In the genomic region with DNA sequence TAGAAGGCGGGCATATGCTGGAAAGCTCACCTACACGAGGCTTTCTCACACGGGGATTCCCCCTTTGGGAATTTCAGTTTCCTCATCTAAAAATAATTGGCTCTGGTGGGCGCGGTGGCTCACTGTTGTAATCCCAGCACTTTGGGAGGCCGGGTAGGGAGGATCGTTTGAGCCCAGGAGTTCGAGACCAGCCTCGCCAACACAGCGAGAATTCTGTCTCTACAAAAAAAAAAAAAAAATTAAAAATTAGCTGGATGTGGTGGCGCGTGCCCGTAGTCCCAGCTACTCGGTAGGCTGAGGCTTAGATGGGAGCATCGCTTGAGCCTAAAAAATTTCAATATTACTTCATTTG, we compare ENCODE assay signal across 8 cellular contexts. TPM values are rescaled to one million over a fixed set of nuclear protein-coding genes. Genes with fewer than 3 reads are reported as not detected.
A peak's percentile ranks its signal among the peaks of the same experiment; 100 is the strongest.
DNase-seq lines count a peak whose midpoint lies in the region; ATAC-seq, FAIRE-seq and TF ChIP-seq lines count a peak whose summit lies in the region.

No MANE protein-coding gene starts in this region.

- TF ChIP-seq CTCF in A549 (IDR thresholded peaks at IDR 0.05), result no peak
- no peak for TF ChIP-seq CTCF in astrocyte (IDR thresholded peaks at IDR 0.05; ENCODE audit: insufficient read depth, low read depth, low read length)
- no peak for TF ChIP-seq CTCF in lower leg skin (IDR thresholded peaks at IDR 0.05)
- no peak for TF ChIP-seq CTCF in uterus (IDR thresholded peaks at IDR 0.05)

- H3K4me1 Mint-ChIP-seq in astrocyte (ENCODE audit: low read depth, unreplicated experiment), result peaks cover 6% of the 10 kb centered on the region

- peaks cover 3% of the 10 kb centered on the region for H3K9me3 Mint-ChIP-seq in astrocyte (ENCODE audit: unreplicated experiment)

- no peak for TF ChIP-seq RAD21 in A549 (conservative IDR thresholded peaks at IDR 0.05 in 1 of 2, IDR thresholded peaks at IDR 0.05 in 1 of 2)

- CTCF ChIA-PET in A549 (lab: Yijun Ruan, JAX), result interaction anchor here (0.8 to 1.8 kb wide), 5 partner anchors 9 to 530 kb away, joined by 3 to 5 read pairs (median 3); no protein-coding TSS in a partner anchor

- FAIRE-seq in A549 (lab: Jason Lieb, UNC), result no peak
- no peak for FAIRE-seq in astrocyte (lab: Jason Lieb, UNC)
- FAIRE-seq in frontal cortex (lab: Jason Lieb, UNC), result no peak

- H3K4me1 ChIP-seq in A549 (no peaks in the 10 kb centered on the region; the same call in 2 of the 3 replicates), astrocyte (ENCODE audit: insufficient read depth, low read length) (peaks cover 6% of the 10 kb centered on the region), uterus (no peaks in the 10 kb centered on the region)

- peak overlapping the region; percentile 91 for H3K27ac Mint-ChIP-seq in astrocyte (ENCODE audit: unreplicated experiment)

- H2AFZ ChIP-seq in astrocyte (ENCODE audit: low read depth, low read length), result peak overlapping the region; percentile 86

- no peaks in the 10 kb centered on the region for H3K27me3 ChIP-seq in astrocyte (ENCODE audit: insufficient read depth, low read length)
- H3K27me3 ChIP-seq in uterus, result no peaks in the 10 kb centered on the region

- WGBS in A549 (ENCODE audit: missing lambda C conversion rate), result 53% methylated on average over 14 of the region's 15 CpGs
- WGBS in lower leg skin, 2 donors, result 63 to 67% methylated on average over 15 of the region's 15 CpGs

- peak overlapping the region; percentile 97 for H3K4me3 Mint-ChIP-seq in astrocyte (ENCODE audit: unreplicated experiment)

- intact Hi-C loops in lower leg skin (cut with DNase I; ENCODE audit: low total_unique reads) (no loop called here), uterus (cut with DNase I; ENCODE audit: low total_unique reads) (no loop called here)

- H3K36me3 ChIP-seq in astrocyte (ENCODE audit: insufficient read depth, low read length) (peaks cover 11% of the 10 kb centered on the region), uterus (no peaks in the 10 kb centered on the region)

- H3K4me3 ChIP-seq in A549, result peak overlapping the region; percentile 67
- peak overlapping the region; percentile 81 for H3K4me3 ChIP-seq in astrocyte (ENCODE audit: insufficient read depth, low read depth, low read length)
- peak overlapping the region; percentile 79 for H3K4me3 ChIP-seq in lower leg skin (ENCODE audit: low read depth, poor library complexity, severe bottlenecking)
- H3K4me3 ChIP-seq in uterus, result peak overlapping the region; percentile 65 to 81

- POLR2A ChIA-PET in A549 (lab: Yijun Ruan, JAX), result interaction anchor here (0.6 to 1.4 kb wide), 10 partner anchors 10 to 543 kb away, joined by 3 to 10 read pairs (median 4); a partner anchor contains a TSS

- no peaks in the 10 kb centered on the region for H3K27me3 Mint-ChIP-seq in astrocyte (ENCODE audit: low read depth, unreplicated experiment)

- DNase-seq in A549 (ENCODE audit: low read depth in 1 of 2, low spot score in 1 of 2) (no peak), astrocyte (ENCODE audit: low read depth) (no peak), lower leg skin (ENCODE audit: low spot score in 2 of 2) (no peak), uterus (no peak), frontal cortex (ENCODE audit: low spot score in 2 of 2) (no peak), T1000 (lab: John Stamatoyannopoulos, UW) (no peak)
- no peak for DNase-seq in stimulated activated naive CD4-positive, alpha-beta T cell treated with Interleukin-2 at 50 U/mL for 16 hours (lab: John Stamatoyannopoulos, UW)

- peak overlapping the region; percentile 89 for H3K9ac ChIP-seq in astrocyte (ENCODE audit: low read length)

- H4K20me1 ChIP-seq in astrocyte (ENCODE audit: insufficient read depth, low read length), result peaks cover 5% of the 10 kb centered on the region

- peak overlapping the region; percentile 60 to 95 for H3K27ac ChIP-seq in A549
- peak overlapping the region; percentile 84 for H3K27ac ChIP-seq in astrocyte (ENCODE audit: low read depth, low read length)
- H3K27ac ChIP-seq in uterus, result peak overlapping the region; percentile 78 to 85

- H3K4me2 ChIP-seq in A549 (peak overlapping the region; percentile 66), astrocyte (ENCODE audit: low read length) (peak overlapping the region; percentile 95)

- peaks cover 2% of the 10 kb centered on the region for H3K36me3 Mint-ChIP-seq in astrocyte (ENCODE audit: low read depth, unreplicated experiment)

- TF ChIP-seq EP300 in A549 (IDR thresholded peaks at IDR 0.05), result no peak

- peaks cover 20% of the 10 kb centered on the region for H3K9me3 ChIP-seq in A549
- no peaks in the 10 kb centered on the region for H3K9me3 ChIP-seq in astrocyte (ENCODE audit: insufficient read depth, low read depth, low read length)
- H3K9me3 ChIP-seq in uterus, result no peaks in the 10 kb centered on the region

- TF ChIP-seq POLR2A in A549 (IDR thresholded peaks at IDR 0.05; ENCODE audit: low read length) (no peak), lower leg skin (IDR thresholded peaks at IDR 0.05) (no peak), uterus (IDR thresholded peaks at IDR 0.05) (no peak)

- H3K79me2 ChIP-seq in astrocyte (ENCODE audit: insufficient read depth, low read length), result peaks cover 35% of the 10 kb centered on the region

- ATAC-seq in A549 (peak in 1 of 2 experiments; percentile 31; a peak in 1 of 6 replicates), HG02623 (IDR thresholded peaks at IDR 0.05; ENCODE audit: unreplicated experiment) (peak; percentile 12)

TF ChIP-seq in A549, 52 proteins besides CTCF, POLR2A, EP300 and RAD21 (continues in another document):
- TF ChIP-seq CHD4 (IDR thresholded peaks at IDR 0.05; ENCODE audit: borderline replicate concordance) (0 out of 2 replicates have a peak, but pooled peaks have one; percentile 85), BHLHE40 (IDR thresholded peaks at IDR 0.05; ENCODE audit: low read depth, low read length) (no peak), ZNF302 (CRISPR knock-in tag; IDR thresholded peaks at IDR 0.05) (no peak), HOXA7 (CRISPR knock-in tag; IDR thresholded peaks at IDR 0.05) (no peak), ZFP36 (IDR thresholded peaks at IDR 0.05; ENCODE audit: borderline replicate concordance, partially characterized antibody) (no peak), ESRRA (IDR thresholded peaks at IDR 0.05; ENCODE audit: borderline replicate concordance, low read length) (no peak), SREBF2 (IDR thresholded peaks at IDR 0.05) (no peak), RCOR1 (IDR thresholded peaks at IDR 0.05; ENCODE audit: low read depth, low read length) (peak; percentile 25; the same call in 1 of the 2 replicates), NFE2L2 (conservative IDR thresholded peaks at IDR 0.05; ENCODE audit: low read length) (no peak), MAFK (IDR thresholded peaks at IDR 0.05; ENCODE audit: partially characterized antibody) (no peak), ZC3H11A (IDR thresholded peaks at IDR 0.05) (no peak), MAZ (IDR thresholded peaks at IDR 0.05; ENCODE audit: borderline replicate concordance, low read depth, low read length) (no peak), ZSCAN20 (CRISPR knock-in tag; IDR thresholded peaks at IDR 0.05) (peak; percentile 68; the same call in 1 of the 2 replicates), HDAC2 (IDR thresholded peaks at IDR 0.05) (no peak)
- TF ChIP-seq, protein P1, sequence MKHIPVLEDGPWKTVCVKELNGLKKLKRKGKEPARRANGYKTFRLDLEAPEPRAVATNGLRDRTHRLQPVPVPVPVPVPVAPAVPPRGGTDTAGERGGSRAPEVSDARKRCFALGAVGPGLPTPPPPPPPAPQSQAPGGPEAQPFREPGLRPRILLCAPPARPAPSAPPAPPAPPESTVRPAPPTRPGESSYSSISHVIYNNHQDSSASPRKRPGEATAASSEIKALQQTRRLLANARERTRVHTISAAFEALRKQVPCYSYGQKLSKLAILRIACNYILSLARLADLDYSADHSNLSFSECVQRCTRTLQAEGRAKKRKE (CRISPR knock-in tag; IDR thresholded peaks at IDR 0.05; ENCODE audit: low read depth), result 0 out of 2 replicates have a peak, but pooled peaks have one; percentile 23
- TF ChIP-seq, protein P2, sequence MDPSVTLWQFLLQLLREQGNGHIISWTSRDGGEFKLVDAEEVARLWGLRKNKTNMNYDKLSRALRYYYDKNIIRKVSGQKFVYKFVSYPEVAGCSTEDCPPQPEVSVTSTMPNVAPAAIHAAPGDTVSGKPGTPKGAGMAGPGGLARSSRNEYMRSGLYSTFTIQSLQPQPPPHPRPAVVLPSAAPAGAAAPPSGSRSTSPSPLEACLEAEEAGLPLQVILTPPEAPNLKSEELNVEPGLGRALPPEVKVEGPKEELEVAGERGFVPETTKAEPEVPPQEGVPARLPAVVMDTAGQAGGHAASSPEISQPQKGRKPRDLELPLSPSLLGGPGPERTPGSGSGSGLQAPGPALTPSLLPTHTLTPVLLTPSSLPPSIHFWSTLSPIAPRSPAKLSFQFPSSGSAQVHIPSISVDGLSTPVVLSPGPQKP (IDR thresholded peaks at IDR 0.05; ENCODE audit: low read depth, low read length), result no peak
- TF ChIP-seq, protein P3, sequence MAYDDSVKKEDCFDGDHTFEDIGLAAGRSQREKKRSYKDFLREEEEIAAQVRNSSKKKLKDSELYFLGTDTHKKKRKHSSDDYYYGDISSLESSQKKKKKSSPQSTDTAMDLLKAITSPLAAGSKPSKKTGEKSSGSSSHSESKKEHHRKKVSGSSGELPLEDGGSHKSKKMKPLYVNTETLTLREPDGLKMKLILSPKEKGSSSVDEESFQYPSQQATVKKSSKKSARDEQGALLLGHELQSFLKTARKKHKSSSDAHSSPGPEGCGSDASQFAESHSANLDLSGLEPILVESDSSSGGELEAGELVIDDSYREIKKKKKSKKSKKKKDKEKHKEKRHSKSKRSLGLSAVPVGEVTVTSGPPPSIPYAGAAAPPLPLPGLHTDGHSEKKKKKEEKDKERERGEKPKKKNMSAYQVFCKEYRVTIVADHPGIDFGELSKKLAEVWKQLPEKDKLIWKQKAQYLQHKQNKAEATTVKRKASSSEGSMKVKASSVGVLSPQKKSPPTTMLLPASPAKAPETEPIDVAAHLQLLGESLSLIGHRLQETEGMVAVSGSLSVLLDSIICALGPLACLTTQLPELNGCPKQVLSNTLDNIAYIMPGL (CRISPR knock-in tag; IDR thresholded peaks at IDR 0.05; ENCODE audit: borderline replicate concordance), result no peak

RNA-seq across cellular contexts. Expression of a gene that starts 0.4 kb away (rescaled TPM):
- 257 and 260 TPM in 2 replicates for polyA plus RNA-seq in A549 (2011; rRNA removed)
- 141 and 196 TPM in 2 replicates for polyA plus RNA-seq in A549 (2012; cell fraction: cytosol; rRNA removed)
- polyA plus RNA-seq in A549 (2012; cell fraction: nucleus; rRNA removed), result 71.6 and 107 TPM in 2 replicates
- 203 to 209 TPM (median 207 TPM) in 3 replicates for polyA plus RNA-seq in A549 (2017; fragmentation: RNase III; extraction: RNeasy Plus Mini Kit Qiagen cat#74134 plus additional on column Dnase treatment)
- polyA minus RNA-seq in A549 (2011; rRNA and poly(A)+ RNA removed), result 66.9 and 83.0 TPM in 2 replicates
- 107 and 112 TPM in 2 replicates for total RNA-seq in astrocyte
- total RNA-seq in lower leg skin, result 100 to 1,000 TPM in 2 of 4 donors, 10 to 100 TPM in 2; 97.1 to 124 (median 99.8) TPM
- 100 to 1,000 TPM in 1 of 4 donors, 10 to 100 TPM in 3; 21.5 to 133 (median 66.0) TPM for total RNA-seq in uterus
- 76.6 TPM for total RNA-seq in frontal cortex
